In the genomic region with DNA sequence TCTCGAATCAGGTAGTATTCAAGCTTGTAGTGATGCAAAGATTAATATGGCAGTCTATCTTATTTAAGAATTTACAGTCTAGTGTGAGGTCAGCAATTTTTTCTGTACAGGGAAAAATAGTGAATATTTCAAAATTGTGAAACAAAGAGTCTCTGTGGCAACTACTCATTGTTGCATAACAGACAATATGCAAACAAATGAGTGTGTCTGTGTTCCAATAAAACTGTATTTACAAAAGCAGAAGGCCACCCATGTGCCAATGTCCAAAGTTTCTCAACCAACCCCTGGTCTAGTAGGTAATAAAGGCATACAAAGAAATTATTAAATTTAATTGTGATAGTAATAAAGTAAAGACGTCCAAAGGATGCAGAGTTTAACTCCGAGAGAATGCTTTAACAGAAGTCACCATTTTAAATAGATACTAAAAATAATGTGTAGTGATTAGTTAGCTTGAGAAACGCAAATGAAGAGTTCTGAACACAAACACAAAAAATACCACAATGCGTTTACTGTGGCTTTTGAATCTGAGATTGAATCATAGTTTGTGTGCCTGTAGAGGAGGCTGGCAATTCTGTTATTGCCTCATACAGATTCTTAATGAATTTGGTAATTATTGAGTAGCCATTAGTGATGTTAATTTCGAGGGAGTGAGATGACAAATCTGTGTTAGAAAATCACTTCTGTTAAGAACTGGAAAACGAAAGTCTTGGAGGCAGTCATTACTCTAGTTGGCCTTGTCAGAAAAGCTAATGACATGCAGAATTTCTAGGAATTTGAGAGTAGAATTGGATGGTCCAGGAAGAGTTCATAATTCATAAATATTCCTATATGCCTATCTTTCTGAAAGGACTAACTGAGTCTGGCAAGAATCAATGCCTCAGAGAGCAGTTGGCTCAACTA, we compare ENCODE assay signal across 1 cellular context.
TF ChIP-seq lines count a peak whose summit lies in the region.

No MANE protein-coding gene starts in this region.

TF ChIP-seq in HepG2, 621 proteins besides CTCF, POLR2A, EP300 and RAD21 (continued from another document and continues in another):
- TF ChIP-seq HNF1A (IDR thresholded peaks at IDR 0.05; ENCODE audit: low read depth): peak; percentile 42
- TF ChIP-seq HNF1A (CRISPR knock-in tag; IDR thresholded peaks at IDR 0.05; ENCODE audit: borderline replicate concordance): no peak
- TF ChIP-seq PAX8 (CRISPR knock-in tag; IDR thresholded peaks at IDR 0.05; ENCODE audit: borderline replicate concordance): no peak
- peak; percentile 85 for TF ChIP-seq ISL2 (CRISPR knock-in tag; IDR thresholded peaks at IDR 0.05)
- TF ChIP-seq ZNF12 (CRISPR knock-in tag; IDR thresholded peaks at IDR 0.05): peak; percentile 27; the same call in 1 of the 2 replicates
- peak; percentile 93 for TF ChIP-seq ZNF644 (CRISPR knock-in tag; IDR thresholded peaks at IDR 0.05; ENCODE audit: low read depth)
- peak; percentile 86 for TF ChIP-seq HNF4G (IDR thresholded peaks at IDR 0.05; ENCODE audit: borderline replicate concordance, low read depth, low read length)
- TF ChIP-seq HNF4G (CRISPR knock-in tag; IDR thresholded peaks at IDR 0.05; ENCODE audit: borderline replicate concordance, low read depth): no peak
- peak; percentile 87 for TF ChIP-seq SOX13 (IDR thresholded peaks at IDR 0.05)
- peak in 1 of 2 experiments; percentile 98; a peak in 2 of 4 replicates for TF ChIP-seq SOX13 (CRISPR knock-in tag; conservative IDR thresholded peaks at IDR 0.05 in 1 of 2, IDR thresholded peaks at IDR 0.05 in 1 of 2)
- 0 out of 2 replicates have a peak, but pooled peaks have one; percentile 26 for TF ChIP-seq YEATS4 (CRISPR knock-in tag; IDR thresholded peaks at IDR 0.05; ENCODE audit: borderline replicate concordance)
- peak; percentile 46 for TF ChIP-seq RFX3 (CRISPR knock-in tag; IDR thresholded peaks at IDR 0.05)
- no peak for TF ChIP-seq ZNF17 (CRISPR knock-in tag; IDR thresholded peaks at IDR 0.05)
- TF ChIP-seq, protein P1, sequence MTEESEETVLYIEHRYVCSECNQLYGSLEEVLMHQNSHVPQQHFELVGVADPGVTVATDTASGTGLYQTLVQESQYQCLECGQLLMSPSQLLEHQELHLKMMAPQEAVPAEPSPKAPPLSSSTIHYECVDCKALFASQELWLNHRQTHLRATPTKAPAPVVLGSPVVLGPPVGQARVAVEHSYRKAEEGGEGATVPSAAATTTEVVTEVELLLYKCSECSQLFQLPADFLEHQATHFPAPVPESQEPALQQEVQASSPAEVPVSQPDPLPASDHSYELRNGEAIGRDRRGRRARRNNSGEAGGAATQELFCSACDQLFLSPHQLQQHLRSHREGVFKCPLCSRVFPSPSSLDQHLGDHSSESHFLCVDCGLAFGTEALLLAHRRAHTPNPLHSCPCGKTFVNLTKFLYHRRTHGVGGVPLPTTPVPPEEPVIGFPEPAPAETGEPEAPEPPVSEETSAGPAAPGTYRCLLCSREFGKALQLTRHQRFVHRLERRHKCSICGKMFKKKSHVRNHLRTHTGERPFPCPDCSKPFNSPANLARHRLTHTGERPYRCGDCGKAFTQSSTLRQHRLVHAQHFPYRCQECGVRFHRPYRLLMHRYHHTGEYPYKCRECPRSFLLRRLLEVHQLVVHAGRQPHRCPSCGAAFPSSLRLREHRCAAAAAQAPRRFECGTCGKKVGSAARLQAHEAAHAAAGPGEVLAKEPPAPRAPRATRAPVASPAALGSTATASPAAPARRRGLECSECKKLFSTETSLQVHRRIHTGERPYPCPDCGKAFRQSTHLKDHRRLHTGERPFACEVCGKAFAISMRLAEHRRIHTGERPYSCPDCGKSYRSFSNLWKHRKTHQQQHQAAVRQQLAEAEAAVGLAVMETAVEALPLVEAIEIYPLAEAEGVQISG (CRISPR knock-in tag; IDR thresholded peaks at IDR 0.05): no peak
- TF ChIP-seq SYNCRIP (IDR thresholded peaks at IDR 0.05; ENCODE audit: insufficient read depth, low read depth, low read length): no peak
- TF ChIP-seq RFX1 (IDR thresholded peaks at IDR 0.05): peak; percentile 37; the same call in 1 of the 2 replicates
- 0 out of 2 replicates have a peak, but pooled peaks have one; percentile 44 for TF ChIP-seq ISX (CRISPR knock-in tag; conservative IDR thresholded peaks at IDR 0.05)
- TF ChIP-seq KDM2A (CRISPR knock-in tag; IDR thresholded peaks at IDR 0.05; ENCODE audit: borderline replicate concordance, low read depth): no peak
- peak; percentile 97 for TF ChIP-seq POGZ (CRISPR knock-in tag; IDR thresholded peaks at IDR 0.05)
- TF ChIP-seq, protein P2, sequence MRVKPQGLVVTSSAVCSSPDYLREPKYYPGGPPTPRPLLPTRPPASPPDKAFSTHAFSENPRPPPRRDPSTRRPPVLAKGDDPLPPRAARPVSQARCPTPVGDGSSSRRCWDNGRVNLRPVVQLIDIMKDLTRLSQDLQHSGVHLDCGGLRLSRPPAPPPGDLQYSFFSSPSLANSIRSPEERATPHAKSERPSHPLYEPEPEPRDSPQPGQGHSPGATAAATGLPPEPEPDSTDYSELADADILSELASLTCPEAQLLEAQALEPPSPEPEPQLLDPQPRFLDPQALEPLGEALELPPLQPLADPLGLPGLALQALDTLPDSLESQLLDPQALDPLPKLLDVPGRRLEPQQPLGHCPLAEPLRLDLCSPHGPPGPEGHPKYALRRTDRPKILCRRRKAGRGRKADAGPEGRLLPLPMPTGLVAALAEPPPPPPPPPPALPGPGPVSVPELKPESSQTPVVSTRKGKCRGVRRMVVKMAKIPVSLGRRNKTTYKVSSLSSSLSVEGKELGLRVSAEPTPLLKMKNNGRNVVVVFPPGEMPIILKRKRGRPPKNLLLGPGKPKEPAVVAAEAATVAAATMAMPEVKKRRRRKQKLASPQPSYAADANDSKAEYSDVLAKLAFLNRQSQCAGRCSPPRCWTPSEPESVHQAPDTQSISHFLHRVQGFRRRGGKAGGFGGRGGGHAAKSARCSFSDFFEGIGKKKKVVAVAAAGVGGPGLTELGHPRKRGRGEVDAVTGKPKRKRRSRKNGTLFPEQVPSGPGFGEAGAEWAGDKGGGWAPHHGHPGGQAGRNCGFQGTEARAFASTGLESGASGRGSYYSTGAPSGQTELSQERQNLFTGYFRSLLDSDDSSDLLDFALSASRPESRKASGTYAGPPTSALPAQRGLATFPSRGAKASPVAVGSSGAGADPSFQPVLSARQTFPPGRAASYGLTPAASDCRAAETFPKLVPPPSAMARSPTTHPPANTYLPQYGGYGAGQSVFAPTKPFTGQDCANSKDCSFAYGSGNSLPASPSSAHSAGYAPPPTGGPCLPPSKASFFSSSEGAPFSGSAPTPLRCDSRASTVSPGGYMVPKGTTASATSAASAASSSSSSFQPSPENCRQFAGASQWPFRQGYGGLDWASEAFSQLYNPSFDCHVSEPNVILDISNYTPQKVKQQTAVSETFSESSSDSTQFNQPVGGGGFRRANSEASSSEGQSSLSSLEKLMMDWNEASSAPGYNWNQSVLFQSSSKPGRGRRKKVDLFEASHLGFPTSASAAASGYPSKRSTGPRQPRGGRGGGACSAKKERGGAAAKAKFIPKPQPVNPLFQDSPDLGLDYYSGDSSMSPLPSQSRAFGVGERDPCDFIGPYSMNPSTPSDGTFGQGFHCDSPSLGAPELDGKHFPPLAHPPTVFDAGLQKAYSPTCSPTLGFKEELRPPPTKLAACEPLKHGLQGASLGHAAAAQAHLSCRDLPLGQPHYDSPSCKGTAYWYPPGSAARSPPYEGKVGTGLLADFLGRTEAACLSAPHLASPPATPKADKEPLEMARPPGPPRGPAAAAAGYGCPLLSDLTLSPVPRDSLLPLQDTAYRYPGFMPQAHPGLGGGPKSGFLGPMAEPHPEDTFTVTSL (CRISPR knock-in tag; IDR thresholded peaks at IDR 0.05; ENCODE audit: borderline replicate concordance): peak; percentile 95
- TF ChIP-seq CREB1 (IDR thresholded peaks at IDR 0.05): peak; percentile 43
- TF ChIP-seq CREB1 (CRISPR knock-in tag; IDR thresholded peaks at IDR 0.05): peak; percentile 62
- TF ChIP-seq ZNF546 (CRISPR knock-in tag; conservative IDR thresholded peaks at IDR 0.05): no peak
- no peak for TF ChIP-seq ZNF549 (CRISPR knock-in tag; IDR thresholded peaks at IDR 0.05)
- peak; percentile 96 for TF ChIP-seq TEF (CRISPR knock-in tag; IDR thresholded peaks at IDR 0.05)
- peak; percentile 20; the same call in 1 of the 2 replicates for TF ChIP-seq ZFP37 (CRISPR knock-in tag; IDR thresholded peaks at IDR 0.05; ENCODE audit: borderline replicate concordance)
- TF ChIP-seq, protein P3, sequence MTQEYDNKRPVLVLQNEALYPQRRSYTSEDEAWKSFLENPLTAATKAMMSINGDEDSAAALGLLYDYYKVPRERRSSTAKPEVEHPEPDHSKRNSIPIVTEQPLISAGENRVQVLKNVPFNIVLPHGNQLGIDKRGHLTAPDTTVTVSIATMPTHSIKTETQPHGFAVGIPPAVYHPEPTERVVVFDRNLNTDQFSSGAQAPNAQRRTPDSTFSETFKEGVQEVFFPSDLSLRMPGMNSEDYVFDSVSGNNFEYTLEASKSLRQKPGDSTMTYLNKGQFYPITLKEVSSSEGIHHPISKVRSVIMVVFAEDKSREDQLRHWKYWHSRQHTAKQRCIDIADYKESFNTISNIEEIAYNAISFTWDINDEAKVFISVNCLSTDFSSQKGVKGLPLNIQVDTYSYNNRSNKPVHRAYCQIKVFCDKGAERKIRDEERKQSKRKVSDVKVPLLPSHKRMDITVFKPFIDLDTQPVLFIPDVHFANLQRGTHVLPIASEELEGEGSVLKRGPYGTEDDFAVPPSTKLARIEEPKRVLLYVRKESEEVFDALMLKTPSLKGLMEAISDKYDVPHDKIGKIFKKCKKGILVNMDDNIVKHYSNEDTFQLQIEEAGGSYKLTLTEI (CRISPR knock-in tag; conservative IDR thresholded peaks at IDR 0.05): no peak
- peak; percentile 87 for TF ChIP-seq SMAD3 (CRISPR knock-in tag; IDR thresholded peaks at IDR 0.05)
- TF ChIP-seq, protein P4, sequence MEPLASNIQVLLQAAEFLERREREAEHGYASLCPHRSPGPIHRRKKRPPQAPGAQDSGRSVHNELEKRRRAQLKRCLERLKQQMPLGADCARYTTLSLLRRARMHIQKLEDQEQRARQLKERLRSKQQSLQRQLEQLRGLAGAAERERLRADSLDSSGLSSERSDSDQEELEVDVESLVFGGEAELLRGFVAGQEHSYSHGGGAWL (CRISPR knock-in tag; IDR thresholded peaks at IDR 0.05): no peak
- TF ChIP-seq, protein P5, sequence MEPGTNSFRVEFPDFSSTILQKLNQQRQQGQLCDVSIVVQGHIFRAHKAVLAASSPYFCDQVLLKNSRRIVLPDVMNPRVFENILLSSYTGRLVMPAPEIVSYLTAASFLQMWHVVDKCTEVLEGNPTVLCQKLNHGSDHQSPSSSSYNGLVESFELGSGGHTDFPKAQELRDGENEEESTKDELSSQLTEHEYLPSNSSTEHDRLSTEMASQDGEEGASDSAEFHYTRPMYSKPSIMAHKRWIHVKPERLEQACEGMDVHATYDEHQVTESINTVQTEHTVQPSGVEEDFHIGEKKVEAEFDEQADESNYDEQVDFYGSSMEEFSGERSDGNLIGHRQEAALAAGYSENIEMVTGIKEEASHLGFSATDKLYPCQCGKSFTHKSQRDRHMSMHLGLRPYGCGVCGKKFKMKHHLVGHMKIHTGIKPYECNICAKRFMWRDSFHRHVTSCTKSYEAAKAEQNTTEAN (CRISPR knock-in tag; conservative IDR thresholded peaks at IDR 0.05): peak; percentile 84
- peak; percentile 42; the same call in 1 of the 2 replicates for TF ChIP-seq ZNF24 (IDR thresholded peaks at IDR 0.05)
- TF ChIP-seq HNF4A (CRISPR knock-in tag; IDR thresholded peaks at IDR 0.05): peak; percentile 93
- no peak for TF ChIP-seq E2F1 (CRISPR knock-in tag; IDR thresholded peaks at IDR 0.05)
- TF ChIP-seq, protein P6, sequence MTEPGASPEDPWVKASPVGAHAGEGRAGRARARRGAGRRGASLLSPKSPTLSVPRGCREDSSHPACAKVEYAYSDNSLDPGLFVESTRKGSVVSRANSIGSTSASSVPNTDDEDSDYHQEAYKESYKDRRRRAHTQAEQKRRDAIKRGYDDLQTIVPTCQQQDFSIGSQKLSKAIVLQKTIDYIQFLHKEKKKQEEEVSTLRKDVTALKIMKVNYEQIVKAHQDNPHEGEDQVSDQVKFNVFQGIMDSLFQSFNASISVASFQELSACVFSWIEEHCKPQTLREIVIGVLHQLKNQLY (CRISPR knock-in tag; IDR thresholded peaks at IDR 0.05): 0 out of 2 replicates have a peak, but pooled peaks have one; percentile 51
